8 cellular contexts compared by ENCODE assay signal in the genomic region with DNA sequence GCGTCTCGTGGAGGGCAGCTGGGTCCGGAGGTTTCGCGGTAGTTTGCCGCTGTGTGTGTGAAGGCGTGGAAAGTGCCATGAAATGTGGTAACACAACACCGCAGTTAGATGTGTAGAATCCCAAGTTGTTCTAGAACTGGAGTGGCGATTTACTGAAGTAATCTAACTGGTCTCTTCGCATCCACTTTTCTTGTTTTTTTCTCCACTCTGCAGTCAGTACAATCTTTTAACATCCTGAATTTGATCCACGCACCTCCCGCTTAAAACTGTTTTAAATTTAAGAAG. TPM values are rescaled to one million over a fixed set of nuclear protein-coding genes. Genes with fewer than 3 reads are reported as not detected.
A peak's percentile ranks its signal among the peaks of the same experiment; 100 is the strongest.
DNase-seq lines count a peak whose midpoint lies in the region; ATAC-seq and TF ChIP-seq lines count a peak whose summit lies in the region.

No MANE protein-coding gene starts in this region.

- CTCF ChIA-PET in CD8-positive, alpha-beta memory T cell (lab: Charles Lee) = interaction anchor here (0.8 to 3.5 kb wide), 7 partner anchors 14 to 325 kb away, joined by 3 to 11 read pairs (median 3); a partner anchor contains a TSS

- H3K4me3 Mint-ChIP-seq in CD8-positive, alpha-beta memory T cell = peak overlapping the region; percentile 87 to 96 (median 94)
- peak overlapping the region; percentile 87 to 98 (median 95) for H3K4me3 Mint-ChIP-seq in naive thymus-derived CD8-positive, alpha-beta T cell

- peaks cover 0 to 16% (median 0%) of the 10 kb centered on the region in 3 donors for H3K36me3 Mint-ChIP-seq in CD8-positive, alpha-beta memory T cell
- H3K36me3 Mint-ChIP-seq in naive thymus-derived CD8-positive, alpha-beta T cell = peaks cover 0 to 3% (median 2%) of the 10 kb centered on the region in 3 donors

- peaks cover 13% of the 10 kb centered on the region for H3K4me1 ChIP-seq in CD8-positive, alpha-beta memory T cell (ENCODE audit: insufficient read depth, low read length)
- no peaks in the 10 kb centered on the region for H3K4me1 ChIP-seq in colonic mucosa

- H3K27ac Mint-ChIP-seq in CD8-positive, alpha-beta memory T cell = peak overlapping the region; percentile 93 to 99 (median 98)
- H3K27ac Mint-ChIP-seq in naive thymus-derived CD8-positive, alpha-beta T cell = peak overlapping the region; percentile 95 to 99 (median 98)

- H3K4me1 Mint-ChIP-seq in CD8-positive, alpha-beta memory T cell = peaks cover 31 to 56% (median 50%) of the 10 kb centered on the region in 3 donors
- H3K4me1 Mint-ChIP-seq in naive thymus-derived CD8-positive, alpha-beta T cell = peaks cover 22 to 52% (median 42%) of the 10 kb centered on the region in 4 donors

- H3K27ac ChIP-seq in CD8-positive, alpha-beta memory T cell (ENCODE audit: low read depth, low read length) = peak overlapping the region; percentile 99
- peak overlapping the region; percentile 91 for H3K27ac ChIP-seq in colonic mucosa

- POLR2A ChIA-PET in CD8-positive, alpha-beta memory T cell (lab: Charles Lee) = interaction anchor here (1.0 to 1.9 kb wide), 2 partner anchors 147 to 648 kb away, joined by 3 to 12 read pairs; a partner anchor contains a TSS
- POLR2A ChIA-PET in naive thymus-derived CD8-positive, alpha-beta T cell (lab: Charles Lee) = interaction anchor here (0.5 to 4.8 kb wide), 12 partner anchors 9 to 393 kb away, joined by 3 to 48 read pairs (median 8); a partner anchor contains a TSS

- H3K9me3 Mint-ChIP-seq in CD8-positive, alpha-beta memory T cell = no peaks in the 10 kb centered on the region
- no peaks in the 10 kb centered on the region for H3K9me3 Mint-ChIP-seq in naive thymus-derived CD8-positive, alpha-beta T cell

- no peak for DNase-seq in CD8-positive, alpha-beta memory T cell
- DNase-seq in M059J (ENCODE audit: low read depth) (peak; percentile 45), colonic mucosa (no peak), nucleus accumbens (lab: John Stamatoyannopoulos, UW) (no peak), RPMI8226 (no peak), NCI-H2081 treated with DMSO at 0.1 percent for 48 hours (lab: John Stamatoyannopoulos, UW) (no peak)
- DNase-seq in naive thymus-derived CD8-positive, alpha-beta T cell = no peak

- ATAC-seq in naive thymus-derived CD8-positive, alpha-beta T cell = no peak
- ATAC-seq in GM21423 (IDR thresholded peaks at IDR 0.05; ENCODE audit: unreplicated experiment) = no peak

- no peaks in the 10 kb centered on the region for H3K27me3 ChIP-seq in CD8-positive, alpha-beta memory T cell (ENCODE audit: insufficient read depth, low read length, poor library complexity, severe bottlenecking)
- no peaks in the 10 kb centered on the region for H3K27me3 ChIP-seq in colonic mucosa

- peak overlapping the region; percentile 89 to 93 for H3K9ac ChIP-seq in colonic mucosa (ENCODE audit: low read depth in 2 of 2, low read length in 2 of 2)

- H3K4me3 ChIP-seq in CD8-positive, alpha-beta memory T cell (ENCODE audit: low read length) = peak overlapping the region; percentile 99
- H3K4me3 ChIP-seq in colonic mucosa = peak overlapping the region; percentile 93

- H3K9me3 ChIP-seq in CD8-positive, alpha-beta memory T cell (ENCODE audit: low read length) = no peaks in the 10 kb centered on the region
- no peaks in the 10 kb centered on the region for H3K9me3 ChIP-seq in colonic mucosa

- H3K27me3 Mint-ChIP-seq in CD8-positive, alpha-beta memory T cell = no peaks in the 10 kb centered on the region
- no peaks in the 10 kb centered on the region for H3K27me3 Mint-ChIP-seq in naive thymus-derived CD8-positive, alpha-beta T cell

- no peak for TF ChIP-seq CTCF in colonic mucosa (IDR thresholded peaks at IDR 0.05)

- intact Hi-C loops in colonic mucosa (cut with DNase I) = loop anchor here (5.0 to 10.0 kb wide), 2 partner anchors 52 to 146 kb away; a partner anchor contains a TSS

- H3K36me3 ChIP-seq in CD8-positive, alpha-beta memory T cell (ENCODE audit: insufficient read depth, low read length) = no peaks in the 10 kb centered on the region
- no peaks in the 10 kb centered on the region for H3K36me3 ChIP-seq in colonic mucosa

RNA-seq across cellular contexts. Expression of a gene that starts 0.5 kb away (rescaled TPM):
- total RNA-seq in CD8-positive, alpha-beta memory T cell = 10 to 100 TPM; 25.9 to 27.8 TPM
- 14.3 TPM for polyA plus RNA-seq in CD8-positive, alpha-beta memory T cell
- total RNA-seq in M059J (2014; rRNA removed; shearing (Covaris generic)) = 22.4 and 40.3 TPM in 2 replicates
- total RNA-seq in colonic mucosa = 10 to 100 TPM; 15.2 to 17.9 TPM
- 10 to 100 TPM; 23.9 to 26.5 TPM for total RNA-seq in naive thymus-derived CD8-positive, alpha-beta T cell
- 10 to 100 TPM; 10.9 to 15.9 (median 11.5) TPM for polyA plus RNA-seq in naive thymus-derived CD8-positive, alpha-beta T cell

RNA-seq across cellular contexts. Expression of a gene that starts 0.7 kb away (rescaled TPM):
- total RNA-seq in CD8-positive, alpha-beta memory T cell = 10 to 100 TPM; 39.0 to 40.4 TPM
- polyA plus RNA-seq in CD8-positive, alpha-beta memory T cell = 35.8 TPM
- 27.9 and 37.7 TPM in 2 replicates for total RNA-seq in M059J (2014; rRNA removed; shearing (Covaris generic))
- 10 to 100 TPM; 25.5 to 30.5 TPM for total RNA-seq in colonic mucosa
- 10 to 100 TPM; 34.9 to 39.5 TPM for total RNA-seq in naive thymus-derived CD8-positive, alpha-beta T cell
- polyA plus RNA-seq in naive thymus-derived CD8-positive, alpha-beta T cell = 10 to 100 TPM; 29.5 to 41.9 (median 39.0) TPM
